Comparison of ENCODE assay signal across 2 cellular contexts in the genomic region with DNA sequence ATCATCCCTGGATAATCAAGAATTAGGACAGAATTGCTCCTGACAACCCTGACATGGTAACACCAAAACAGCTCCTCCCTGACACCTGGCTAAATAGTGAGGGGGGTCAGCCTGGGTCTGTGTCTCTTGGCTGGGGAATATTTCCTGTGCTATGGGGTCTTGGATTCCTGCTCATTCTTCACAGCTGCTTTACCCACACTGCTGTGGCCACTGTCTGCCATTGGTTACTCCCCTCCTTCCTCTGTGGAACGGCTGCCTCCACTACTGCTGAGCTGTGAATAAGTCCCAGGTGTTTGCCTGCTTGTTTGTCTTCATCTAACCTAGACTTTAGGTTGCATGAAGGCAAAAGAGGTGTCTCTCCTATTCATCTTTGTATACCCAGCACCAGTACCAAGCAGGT.
TF ChIP-seq lines count a peak whose summit lies in the region.

No MANE protein-coding gene starts in this region.

TF ChIP-seq in GM12891, 5 proteins besides CTCF, POLR2A, EP300 and RAD21:
- TF ChIP-seq PAX5 (IDR thresholded peaks at IDR 0.05; ENCODE audit: insufficient read depth, low read length, severe bottlenecking) (no peak), SPI1 (IDR thresholded peaks at IDR 0.05; ENCODE audit: low read depth, low read length) (no peak), POU2F2 (IDR thresholded peaks at IDR 0.05; ENCODE audit: low read depth, low read length) (no peak), POLR2AphosphoS5 (IDR thresholded peaks at IDR 0.05; ENCODE audit: low read depth, low read length) (no peak), TAF1 (IDR thresholded peaks at IDR 0.05; ENCODE audit: low read depth, low read length) (no peak)

TF ChIP-seq in IMR-90, 13 proteins besides CTCF, POLR2A, EP300 and RAD21:
- no peak for TF ChIP-seq CHD1 (IDR thresholded peaks at IDR 0.05; ENCODE audit: low read depth, low read length)
- no peak for TF ChIP-seq MAZ (IDR thresholded peaks at IDR 0.05; ENCODE audit: borderline replicate concordance, low read depth, low read length)
- TF ChIP-seq RCOR1 (IDR thresholded peaks at IDR 0.05; ENCODE audit: insufficient replicate concordance, low read length), result no peak
- TF ChIP-seq SMC3 (IDR thresholded peaks at IDR 0.05; ENCODE audit: low read depth, low read length), result no peak
- TF ChIP-seq RFX5 (IDR thresholded peaks at IDR 0.05; ENCODE audit: low read depth, low read length), result no peak
- TF ChIP-seq MXI1 (IDR thresholded peaks at IDR 0.05; ENCODE audit: borderline replicate concordance, low read depth, low read length), result no peak
- no peak for TF ChIP-seq MAFK (IDR thresholded peaks at IDR 0.05; ENCODE audit: low read depth, low read length)
- no peak for TF ChIP-seq CEBPB (IDR thresholded peaks at IDR 0.05; ENCODE audit: low read depth, low read length)
- TF ChIP-seq NFE2L2 (IDR thresholded peaks at IDR 0.05; ENCODE audit: low read depth, low read length), result no peak
- TF ChIP-seq, protein P1, sequence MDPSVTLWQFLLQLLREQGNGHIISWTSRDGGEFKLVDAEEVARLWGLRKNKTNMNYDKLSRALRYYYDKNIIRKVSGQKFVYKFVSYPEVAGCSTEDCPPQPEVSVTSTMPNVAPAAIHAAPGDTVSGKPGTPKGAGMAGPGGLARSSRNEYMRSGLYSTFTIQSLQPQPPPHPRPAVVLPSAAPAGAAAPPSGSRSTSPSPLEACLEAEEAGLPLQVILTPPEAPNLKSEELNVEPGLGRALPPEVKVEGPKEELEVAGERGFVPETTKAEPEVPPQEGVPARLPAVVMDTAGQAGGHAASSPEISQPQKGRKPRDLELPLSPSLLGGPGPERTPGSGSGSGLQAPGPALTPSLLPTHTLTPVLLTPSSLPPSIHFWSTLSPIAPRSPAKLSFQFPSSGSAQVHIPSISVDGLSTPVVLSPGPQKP (IDR thresholded peaks at IDR 0.05; ENCODE audit: borderline replicate concordance, low read depth, low read length), result no peak
- TF ChIP-seq, protein P2, sequence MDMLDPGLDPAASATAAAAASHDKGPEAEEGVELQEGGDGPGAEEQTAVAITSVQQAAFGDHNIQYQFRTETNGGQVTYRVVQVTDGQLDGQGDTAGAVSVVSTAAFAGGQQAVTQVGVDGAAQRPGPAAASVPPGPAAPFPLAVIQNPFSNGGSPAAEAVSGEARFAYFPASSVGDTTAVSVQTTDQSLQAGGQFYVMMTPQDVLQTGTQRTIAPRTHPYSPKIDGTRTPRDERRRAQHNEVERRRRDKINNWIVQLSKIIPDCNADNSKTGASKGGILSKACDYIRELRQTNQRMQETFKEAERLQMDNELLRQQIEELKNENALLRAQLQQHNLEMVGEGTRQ (IDR thresholded peaks at IDR 0.05; ENCODE audit: low read depth, low read length), result no peak
- TF ChIP-seq BHLHE40 (IDR thresholded peaks at IDR 0.05; ENCODE audit: low read depth, low read length), result no peak
- TF ChIP-seq FOS (IDR thresholded peaks at IDR 0.05; ENCODE audit: low read depth, low read length), result no peak
TF ChIP-seq in IMR-90: peak in this region for 0.
